21 cellular contexts compared by ENCODE assay signal in the genomic region with DNA sequence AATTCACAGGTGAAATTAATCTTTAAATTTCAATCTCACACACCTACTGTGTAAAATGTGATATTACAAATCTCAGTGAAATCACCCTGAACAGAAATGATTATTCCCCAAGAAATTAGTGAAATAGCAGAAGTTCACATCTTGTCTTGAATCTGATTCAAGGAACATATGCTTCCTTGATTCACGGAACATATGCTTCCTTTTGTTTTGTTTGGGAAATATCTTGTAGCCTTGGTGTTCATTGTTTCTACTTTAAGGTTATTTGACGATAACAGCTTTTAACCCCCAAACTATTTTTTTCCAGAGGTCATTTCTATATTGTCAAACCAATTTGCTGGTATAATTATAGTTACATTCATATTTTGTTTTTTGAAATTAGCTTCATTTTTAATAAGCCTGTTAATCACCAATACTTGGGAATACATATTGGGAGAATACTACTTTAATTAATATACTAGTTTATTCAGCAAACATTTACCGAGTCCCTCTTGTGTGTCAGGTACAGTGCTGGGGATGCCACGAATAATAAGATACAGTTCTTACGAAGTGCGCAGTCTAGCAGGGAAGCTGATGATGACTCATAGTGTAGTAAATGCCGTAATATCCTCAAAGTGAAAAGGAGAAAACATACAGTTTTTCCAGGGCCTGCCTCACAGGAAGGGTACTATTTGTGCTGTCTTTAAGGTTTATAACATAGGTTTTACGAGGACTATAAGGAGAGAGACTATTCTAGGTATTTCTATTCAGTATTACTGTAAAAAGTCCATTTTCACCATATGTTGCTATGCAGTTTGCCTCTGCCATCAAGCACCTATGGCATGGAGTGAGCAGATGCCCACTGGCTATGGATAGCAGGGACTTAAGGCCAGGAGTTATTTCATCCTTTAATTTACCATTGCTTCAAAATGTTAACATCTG. TPM values are rescaled to one million over a fixed set of nuclear protein-coding genes. Genes with fewer than 3 reads are reported as not detected.
DNase-seq lines count a peak whose midpoint lies in the region; ATAC-seq and TF ChIP-seq lines count a peak whose summit lies in the region.
"Had no signal": no experiment of that assay in that cellular context is flagged by ENCODE, and none has a peak within 500 bp of the region (broad histone marks: within the 10 kb centered on the region; RNA-seq: fewer than 3 reads in every experiment).

No MANE protein-coding gene starts in this region.

- no peaks in the 10 kb centered on the region for H3K36me3 Mint-ChIP-seq in type B pancreatic cell
- H3K36me3 Mint-ChIP-seq: activated naive CD8-positive, alpha-beta T cell treated with anti-CD3 and anti-CD28 coated beads for 36 hours; CD8-positive, alpha-beta T cell; stimulated activated naive B cell treated with anti-CD40 and anti-IgM and Interleukin-4, amounts not matched to agents 10 μg/mL and 1 μg/mL and 100 μg/mL, for 72 hours had no signal

- H3K4me1 ChIP-seq in heart right ventricle (peaks cover 0 to 39% (median 16%) of the 10 kb centered on the region in 9 donors), right atrium auricular region (peaks cover 0 to 10% of the 10 kb centered on the region in 2 donors), upper lobe of right lung (no peaks in the 10 kb centered on the region)
- H3K4me1 ChIP-seq: breast epithelium, tibial artery had no signal

- peak overlapping the region in 9 of 10 donors; percentile 6 to 84 (median 56) for H3K27ac ChIP-seq in heart right ventricle
- peak overlapping the region in 1 of 2 donors; percentile 13 for H3K27ac ChIP-seq in right atrium auricular region
- H3K27ac ChIP-seq in upper lobe of right lung: no peak overlapping the region
- H3K27ac ChIP-seq: breast epithelium, esophagus muscularis mucosa, tibial artery, VCaP had no signal

- H3K9me3 ChIP-seq in heart right ventricle (no peaks in the 10 kb centered on the region), right atrium auricular region (no peaks in the 10 kb centered on the region), upper lobe of right lung (no peaks in the 10 kb centered on the region)
- H3K9me3 ChIP-seq: breast epithelium, esophagus muscularis mucosa, tibial artery had no signal

- H3K27ac Mint-ChIP-seq in type B pancreatic cell: no peak overlapping the region
- H3K27ac Mint-ChIP-seq: activated naive CD8-positive, alpha-beta T cell treated with anti-CD3 and anti-CD28 coated beads for 36 hours; activated T-cell treated with anti-CD3 and anti-CD28 coated beads, Interleukin-2, amount 50 U/mL, for 72 hours; CD8-positive, alpha-beta T cell; nephron progenitor cell; progenitor cell of endocrine pancreas; stimulated activated naive B cell treated with anti-CD40 and anti-IgM and Interleukin-4, amounts not matched to agents 10 μg/mL and 1 μg/mL and 100 μg/mL, for 72 hours had no signal

- H3K4me1 Mint-ChIP-seq in type B pancreatic cell (ENCODE audit: unreplicated experiment): no peaks in the 10 kb centered on the region
- H3K4me1 Mint-ChIP-seq: activated naive CD8-positive, alpha-beta T cell treated with anti-CD3 and anti-CD28 coated beads for 36 hours; nephron progenitor cell; stimulated activated naive B cell treated with anti-CD40 and anti-IgM and Interleukin-4, amounts not matched to agents 10 μg/mL and 1 μg/mL and 100 μg/mL, for 72 hours had no signal

- H3K27me3 Mint-ChIP-seq in type B pancreatic cell: no peaks in the 10 kb centered on the region
- H3K27me3 Mint-ChIP-seq: activated naive CD8-positive, alpha-beta T cell treated with anti-CD3 and anti-CD28 coated beads for 36 hours; progenitor cell of endocrine pancreas; stimulated activated naive B cell treated with anti-CD40 and anti-IgM and Interleukin-4, amounts not matched to agents 10 μg/mL and 1 μg/mL and 100 μg/mL, for 72 hours had no signal

- no peak overlapping the region for H3K4me3 Mint-ChIP-seq in type B pancreatic cell
- H3K4me3 Mint-ChIP-seq: activated naive CD8-positive, alpha-beta T cell treated with anti-CD3 and anti-CD28 coated beads for 36 hours; activated T-cell treated with anti-CD3 and anti-CD28 coated beads, Interleukin-2, amount 50 U/mL, for 72 hours; CD8-positive, alpha-beta T cell; nephron progenitor cell; stimulated activated naive B cell treated with anti-CD40 and anti-IgM and Interleukin-4, amounts not matched to agents 10 μg/mL and 1 μg/mL and 100 μg/mL, for 72 hours had no signal

- DNase-seq in heart right ventricle (peak in 1 of 2 donors; percentile 9), right atrium auricular region (ENCODE audit: low spot score) (no peak), OCI-M1 (lab: John Stamatoyannopoulos, UW) (peak; percentile 45), erythroblast (lab: John Stamatoyannopoulos, UW) (peak; percentile 62 to 80), upper lobe of right lung (no peak), NCI-H1436 treated with DMSO at 0.1 percent for 48 hours (lab: John Stamatoyannopoulos, UW) (no peak), omental fat pad (ENCODE audit: low spot score) (no peak), type B pancreatic cell (ENCODE audit: extremely low spot score, unreplicated experiment) (no peak)
- DNase-seq: activated naive CD8-positive, alpha-beta T cell treated with anti-CD3 and anti-CD28 coated beads for 36 hours; activated T-cell treated with anti-CD3 and anti-CD28 coated beads, Interleukin-2, amount 50 U/mL, for 72 hours; CD8-positive, alpha-beta T cell; MM.1S; NCI-H2029 treated with DMSO at 0.1 percent for 48 hours; NCI-H526 treated with DMSO at 0.1 percent for 48 hours; nephron progenitor cell; stimulated activated naive B cell treated with anti-CD40 and anti-IgM and Interleukin-4, amounts not matched to agents 10 μg/mL and 1 μg/mL and 100 μg/mL, for 72 hours; tibial artery had no signal

- 66 to 70% methylated on average over 8 of the region's 8 CpGs for WGBS in heart right ventricle, 2 donors

- H3K9me3 Mint-ChIP-seq in type B pancreatic cell: no peaks in the 10 kb centered on the region
- H3K9me3 Mint-ChIP-seq: activated naive CD8-positive, alpha-beta T cell treated with anti-CD3 and anti-CD28 coated beads for 36 hours; activated T-cell treated with anti-CD3 and anti-CD28 coated beads, Interleukin-2, amount 50 U/mL, for 72 hours; CD8-positive, alpha-beta T cell; nephron progenitor cell; stimulated activated naive B cell treated with anti-CD40 and anti-IgM and Interleukin-4, amounts not matched to agents 10 μg/mL and 1 μg/mL and 100 μg/mL, for 72 hours had no signal

- H3K36me3 ChIP-seq in heart right ventricle (no peaks in the 10 kb centered on the region), right atrium auricular region (no peaks in the 10 kb centered on the region), upper lobe of right lung (no peaks in the 10 kb centered on the region)
- H3K36me3 ChIP-seq: breast epithelium, esophagus muscularis mucosa, tibial artery had no signal

- peak overlapping the region in 2 of 10 donors; percentile 1 to 19 for H3K4me3 ChIP-seq in heart right ventricle
- no peak overlapping the region for H3K4me3 ChIP-seq in right atrium auricular region
- no peak overlapping the region for H3K4me3 ChIP-seq in upper lobe of right lung
- H3K4me3 ChIP-seq: breast epithelium, esophagus muscularis mucosa, tibial artery had no signal

- no peaks in the 10 kb centered on the region for H3K27me3 ChIP-seq in heart right ventricle
- no peaks in the 10 kb centered on the region for H3K27me3 ChIP-seq in right atrium auricular region
- H3K27me3 ChIP-seq in upper lobe of right lung: no peaks in the 10 kb centered on the region
- H3K27me3 ChIP-seq: breast epithelium, esophagus muscularis mucosa, tibial artery had no signal

- TF ChIP-seq CTCF in heart right ventricle (IDR thresholded peaks at IDR 0.05): no peak
- no peak for TF ChIP-seq CTCF in right atrium auricular region (IDR thresholded peaks at IDR 0.05)
- no peak for TF ChIP-seq CTCF in upper lobe of right lung (IDR thresholded peaks at IDR 0.05)
- no peak for TF ChIP-seq CTCF in omental fat pad (IDR thresholded peaks at IDR 0.05)
- TF ChIP-seq CTCF in type B pancreatic cell (conservative IDR thresholded peaks at IDR 0.05): no peak

- ATAC-seq in heart right ventricle: peak in 7 of 8 donors; percentile 63 to 84 (median 77)
- peak; percentile 53 for ATAC-seq in upper lobe of right lung
- no peak for ATAC-seq in omental fat pad (ENCODE audit: low FRiP score)
- ATAC-seq: activated T-cell treated with anti-CD3 and anti-CD28 coated beads, Interleukin-2, amount 50 U/mL, for 72 hours; CD8-positive, alpha-beta T cell; stimulated activated naive B cell treated with anti-CD40 and anti-IgM and Interleukin-4, amounts not matched to agents 10 μg/mL and 1 μg/mL and 100 μg/mL, for 72 hours had no signal

- TF ChIP-seq POLR2A in erythroblast (IDR thresholded peaks at IDR 0.05; ENCODE audit: low read length): no peak

- intact Hi-C loops in heart right ventricle (cut with DNase I): no loop called here
- intact Hi-C loops in upper lobe of right lung (cut with DNase I): no loop called here

RNA-seq across cellular contexts. Expression of gene PRKAR2B, which starts 32.5 kb away (rescaled TPM):
- total RNA-seq in heart right ventricle (10 to 100 TPM; 18.8 to 42.5 (median 24.9) TPM), right atrium auricular region (10 to 100 TPM; 30.1 to 30.4 TPM), upper lobe of right lung (7.9 TPM), omental fat pad (100 to 1,000 TPM in 3 of 4 donors, 10 to 100 TPM in 1; 97.3 to 411 (median 236) TPM), type B pancreatic cell (ENCODE audit: low replicate concordance) (6.3 and 7.2 TPM in 2 replicates)
- 1 to 10 TPM; 5.4 to 8.2 TPM for polyA plus RNA-seq in heart right ventricle

Comparison
In these comparisons a context has a peak if more than half of its experiments do, and no peak if none do; other contexts are left out.
1. DNase-seq: peak in OCI-M1 (single experiment) and erythroblast (2 of 2); none in right atrium auricular region (single experiment), upper lobe of right lung (single experiment), NCI-H1436 treated with DMSO at 0.1 percent for 48 hours (single experiment), omental fat pad (single experiment) and type B pancreatic cell (single experiment).